Comparison of ENCODE assay signal across 11 cellular contexts in the genomic region with DNA sequence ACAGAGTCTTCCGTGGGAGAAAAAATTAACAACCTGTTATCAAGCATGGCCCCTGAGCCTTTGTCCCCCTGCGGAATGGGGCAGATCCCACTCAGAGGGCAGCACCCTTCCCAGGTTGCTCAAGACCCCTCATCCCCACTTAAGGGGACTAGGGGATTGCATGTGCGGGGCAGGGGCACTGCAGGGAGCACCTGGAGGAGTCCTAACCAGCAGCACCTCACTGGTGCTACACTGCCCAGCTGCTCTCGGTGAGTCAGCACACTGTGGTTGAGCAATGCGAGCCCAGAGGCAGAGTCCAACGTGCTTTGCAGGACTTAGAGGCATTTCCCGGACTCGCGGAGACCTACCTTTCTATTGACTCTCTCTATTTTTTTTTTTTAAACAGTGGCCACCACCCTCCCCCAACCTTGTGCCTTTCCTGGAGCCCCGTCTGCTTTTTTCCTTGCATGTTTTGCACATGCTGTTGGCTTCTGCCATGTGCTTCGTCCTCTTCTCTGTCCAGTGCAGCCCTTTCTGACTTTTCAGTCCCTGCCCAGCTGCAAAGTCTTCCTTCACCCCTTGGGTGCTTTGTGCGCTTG.
DNase-seq lines count a peak whose midpoint lies in the region; ATAC-seq and TF ChIP-seq lines count a peak whose summit lies in the region.
"Had no signal": no experiment of that assay in that cellular context is flagged by ENCODE, and none has a peak within 500 bp of the region (broad histone marks: within the 10 kb centered on the region; RNA-seq: fewer than 3 reads in every experiment).

No MANE protein-coding gene starts in this region.

- TF ChIP-seq EP300 in sigmoid colon (IDR thresholded peaks at IDR 0.05) = no peak

- H3K27ac ChIP-seq in sigmoid colon = peak overlapping the region; percentile 89 to 98 (median 94)

- H3K4me3 ChIP-seq in fibroblast of the aortic adventitia (ENCODE audit: low read depth, low read length) (no peak overlapping the region), sigmoid colon (no peak overlapping the region)

- peaks cover 0 to 78% (median 66%) of the 10 kb centered on the region in 4 donors for H3K4me1 ChIP-seq in sigmoid colon

- DNase-seq in GDM1 (lab: John Stamatoyannopoulos, UW) (peak; percentile 6), RPMI7951 (ENCODE audit: low read depth) (peak; percentile 96), fibroblast of the aortic adventitia (ENCODE audit: low read depth) (peak; percentile 54), sigmoid colon (peak; percentile 75), NCI-H1105 (lab: John Stamatoyannopoulos, UW) (no peak), NAMALWA (ENCODE audit: low spot score) (no peak), NCI-H1436 (lab: John Stamatoyannopoulos, UW) (no peak)
- DNase-seq: activated CD8-positive, alpha-beta T cell treated with anti-CD3 and anti-CD28 coated beads, Interleukin-2, amount 10 ng/mL, durations not matched to agents 7 days and 5 days; NCI-H1417 treated with DMSO at 0.1 percent for 48 hours; posterior cingulate gyrus had no signal

- intact Hi-C loops in sigmoid colon (cut with DNase I) = loop anchor here (2.0 kb wide), 1 partner anchor 39 kb away; no protein-coding TSS in a partner anchor

- H3K9me3 ChIP-seq in sigmoid colon = no peaks in the 10 kb centered on the region

- H3K36me3 ChIP-seq in sigmoid colon = no peaks in the 10 kb centered on the region

- TF ChIP-seq POLR2A in sigmoid colon (IDR thresholded peaks at IDR 0.05) = no peak

- 82 to 86% methylated on average over 12 of the region's 12 CpGs for WGBS in sigmoid colon, 2 donors

- no peaks in the 10 kb centered on the region for H3K27me3 ChIP-seq in sigmoid colon

- TF ChIP-seq CTCF in fibroblast of the aortic adventitia (IDR thresholded peaks at IDR 0.05; ENCODE audit: insufficient read depth, low read length) = no peak
- no peak for TF ChIP-seq CTCF in sigmoid colon (IDR thresholded peaks at IDR 0.05)

- ATAC-seq in GM19463 (IDR thresholded peaks at IDR 0.05; ENCODE audit: unreplicated experiment) = no peak
- ATAC-seq: activated CD8-positive, alpha-beta T cell treated with anti-CD3 and anti-CD28 coated beads, Interleukin-2, amount 10 ng/mL, durations not matched to agents 7 days and 5 days had no signal

Comparison
In these comparisons a context has a peak if more than half of its experiments do, and no peak if none do; other contexts are left out.
1. DNase-seq: peak in GDM1 (single experiment), RPMI7951 (single experiment), fibroblast of the aortic adventitia (single experiment) and sigmoid colon (single experiment); none in NCI-H1105 (single experiment), NAMALWA (single experiment) and NCI-H1436 (single experiment).